Comparison of ENCODE assay signal across 9 cellular contexts in the genomic region with DNA sequence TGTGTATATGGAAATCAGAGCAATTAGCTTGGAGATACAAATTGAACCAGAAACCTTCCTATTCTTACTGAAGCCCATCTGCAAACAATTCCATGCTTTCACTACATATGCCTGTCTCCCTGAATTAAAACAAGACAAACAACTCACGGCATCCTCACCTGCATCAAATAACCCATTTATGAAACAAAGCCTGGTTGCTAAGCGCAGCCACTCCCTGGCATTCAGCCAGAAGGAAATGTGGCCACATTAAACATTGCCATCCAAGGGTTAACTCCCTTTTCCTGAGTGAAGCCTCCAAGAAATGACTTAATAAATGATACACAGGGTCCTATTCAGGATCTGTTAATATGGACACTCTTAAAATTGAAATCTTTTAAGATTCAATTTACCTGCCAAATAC. TPM values are rescaled to one million over a fixed set of nuclear protein-coding genes. Genes with fewer than 3 reads are reported as not detected.
DNase-seq lines count a peak whose midpoint lies in the region; ATAC-seq and TF ChIP-seq lines count a peak whose summit lies in the region.
"Had no signal": no experiment of that assay in that cellular context is flagged by ENCODE, and none has a peak within 500 bp of the region (broad histone marks: within the 10 kb centered on the region; RNA-seq: fewer than 3 reads in every experiment).

No MANE protein-coding gene starts in this region.

- H3K4me1 Mint-ChIP-seq in HFFc6 (ENCODE audit: low read depth) (peaks cover 72% of the 10 kb centered on the region), neural progenitor cell (peaks cover 24% of the 10 kb centered on the region)
- no peaks in the 10 kb centered on the region for H3K4me1 Mint-ChIP-seq in stimulated activated effector memory CD8-positive, alpha-beta T cell treated with anti-CD3 and anti-CD28 coated beads, Interleukin-12 subunit alpha, Interleukin-12 subunit beta, amount 100 ng/mL, for 72 hours

- DNase-seq in HFFc6: no peak
- peak; percentile 81 for DNase-seq in NCI-H2171 (lab: John Stamatoyannopoulos, UW)
- DNase-seq in breast epithelium (ENCODE audit: low spot score in 2 of 2): no peak
- DNase-seq in neural progenitor cell (ENCODE audit: low spot score): no peak
- DNase-seq in NCI-H1048 (lab: John Stamatoyannopoulos, UW): no peak
- DNase-seq in esophagus squamous epithelium (lab: John Stamatoyannopoulos, UW): no peak
- DNase-seq in stimulated activated effector memory CD8-positive, alpha-beta T cell treated with anti-CD3 and anti-CD28 coated beads, Interleukin-12 subunit alpha, Interleukin-12 subunit beta, amount 100 ng/mL, for 72 hours (ENCODE audit: low spot score in 2 of 2): no peak
- DNase-seq in stimulated activated CD4-positive, alpha-beta T cell treated with anti-CD3 and anti-CD28 coated beads, Interleukin-15, amount 100 ng/mL, for 24 hours: no peak
- DNase-seq: activated T-cell treated with anti-CD3 and anti-CD28 coated beads for 4 hours had no signal

- no peaks in the 10 kb centered on the region for H3K27me3 ChIP-seq in breast epithelium
- H3K27me3 ChIP-seq in neural progenitor cell: no peaks in the 10 kb centered on the region
- no peaks in the 10 kb centered on the region for H3K27me3 ChIP-seq in esophagus squamous epithelium

- H2AFZ ChIP-seq in neural progenitor cell (replicated peaks): no peak overlapping the region

- TF ChIP-seq CTCF in HFFc6 (IDR thresholded peaks at IDR 0.05) (no peak), breast epithelium (IDR thresholded peaks at IDR 0.05) (no peak), neural progenitor cell (IDR thresholded peaks at IDR 0.05) (no peak), esophagus squamous epithelium (IDR thresholded peaks at IDR 0.05) (no peak)

- H3K9me3 ChIP-seq in breast epithelium (no peaks in the 10 kb centered on the region), neural progenitor cell (ENCODE audit: low read depth) (no peaks in the 10 kb centered on the region), esophagus squamous epithelium (no peaks in the 10 kb centered on the region)

- H4K20me1 ChIP-seq in neural progenitor cell (ENCODE audit: low read depth): peaks cover 94% of the 10 kb centered on the region

- H3K36me3 ChIP-seq in breast epithelium (no peaks in the 10 kb centered on the region), neural progenitor cell (peaks cover 8% of the 10 kb centered on the region), esophagus squamous epithelium (peaks cover 0 to 13% (median 0%) of the 10 kb centered on the region in 3 donors)

- no peak overlapping the region for H3K4me2 ChIP-seq in neural progenitor cell

- H3F3A ChIP-seq in neural progenitor cell (ENCODE audit: low read depth): no peaks in the 10 kb centered on the region

- peak overlapping the region; percentile 87 for H3K27ac ChIP-seq in breast epithelium
- no peak overlapping the region for H3K27ac ChIP-seq in neural progenitor cell
- H3K27ac ChIP-seq in esophagus squamous epithelium: peak overlapping the region in 1 of 4 donors; percentile 54

- no peak for ATAC-seq in stimulated activated effector memory CD8-positive, alpha-beta T cell treated with anti-CD3 and anti-CD28 coated beads, Interleukin-12 subunit alpha, Interleukin-12 subunit beta, amount 100 ng/mL, for 72 hours

- H3K9me3 Mint-ChIP-seq in HFFc6: no peaks in the 10 kb centered on the region
- no peaks in the 10 kb centered on the region for H3K9me3 Mint-ChIP-seq in neural progenitor cell
- H3K9me3 Mint-ChIP-seq in stimulated activated effector memory CD8-positive, alpha-beta T cell treated with anti-CD3 and anti-CD28 coated beads, Interleukin-12 subunit alpha, Interleukin-12 subunit beta, amount 100 ng/mL, for 72 hours: peaks cover 2% of the 10 kb centered on the region

- H3K4me3 ChIP-seq in breast epithelium: no peak overlapping the region
- no peak overlapping the region for H3K4me3 ChIP-seq in neural progenitor cell
- no peak overlapping the region for H3K4me3 ChIP-seq in esophagus squamous epithelium

- peak overlapping the region; percentile 71 for H3K27ac Mint-ChIP-seq in HFFc6
- H3K27ac Mint-ChIP-seq in neural progenitor cell: peak overlapping the region; percentile 3
- H3K27ac Mint-ChIP-seq in stimulated activated effector memory CD8-positive, alpha-beta T cell treated with anti-CD3 and anti-CD28 coated beads, Interleukin-12 subunit alpha, Interleukin-12 subunit beta, amount 100 ng/mL, for 72 hours: no peak overlapping the region

- H3K4me3 Mint-ChIP-seq in HFFc6 (no peak overlapping the region), neural progenitor cell (no peak overlapping the region)
- no peak overlapping the region for H3K4me3 Mint-ChIP-seq in stimulated activated effector memory CD8-positive, alpha-beta T cell treated with anti-CD3 and anti-CD28 coated beads, Interleukin-12 subunit alpha, Interleukin-12 subunit beta, amount 100 ng/mL, for 72 hours

- peaks cover 0 to 16% of the 10 kb centered on the region in 2 donors for H3K4me1 ChIP-seq in breast epithelium
- peaks cover 15% of the 10 kb centered on the region for H3K4me1 ChIP-seq in neural progenitor cell
- peaks cover 0 to 32% (median 13%) of the 10 kb centered on the region in 3 donors for H3K4me1 ChIP-seq in esophagus squamous epithelium

- H3K27me3 Mint-ChIP-seq in HFFc6 (ENCODE audit: insufficient read depth) (peaks cover 3% of the 10 kb centered on the region; the same call in 1 of the 2 replicates), neural progenitor cell (ENCODE audit: insufficient read depth, low read depth) (no peaks in the 10 kb centered on the region)

- intact Hi-C loops in breast epithelium (cut with DNase I; ENCODE audit: low total_unique reads) (no loop called here), esophagus squamous epithelium (cut with DNase I) (no loop called here)

- H3K36me3 Mint-ChIP-seq in HFFc6 (ENCODE audit: low read depth) (peaks cover 22% of the 10 kb centered on the region; the same call in 1 of the 2 replicates), neural progenitor cell (peaks cover 23% of the 10 kb centered on the region)
- H3K36me3 Mint-ChIP-seq in stimulated activated effector memory CD8-positive, alpha-beta T cell treated with anti-CD3 and anti-CD28 coated beads, Interleukin-12 subunit alpha, Interleukin-12 subunit beta, amount 100 ng/mL, for 72 hours: no peaks in the 10 kb centered on the region

- 37 to 39% methylated on average over 2 of the region's 2 CpGs for WGBS in esophagus squamous epithelium, 2 donors

- H3K9ac ChIP-seq in neural progenitor cell: no peak overlapping the region

- TF ChIP-seq POLR2A in breast epithelium (IDR thresholded peaks at IDR 0.05): no peak
- no peak for TF ChIP-seq POLR2A in esophagus squamous epithelium (IDR thresholded peaks at IDR 0.05)

- peaks cover 100% of the 10 kb centered on the region for H3K79me2 ChIP-seq in neural progenitor cell (ENCODE audit: low read depth)

RNA-seq across cellular contexts. Expression of a gene that starts 55.2 kb away (rescaled TPM):
- total RNA-seq in HFFc6 (2021; fragmentation: NEBNext Ultra II Directional; extraction: Animal tissue kit (Norgen Biotek cat#: 25700)): 100 to 1,000 TPM; 396 to 438 (median 425) TPM
- 100 to 1,000 TPM; 270 to 546 (median 383) TPM for total RNA-seq in breast epithelium
- total RNA-seq in neural progenitor cell (ENCODE audit: low replicate concordance): 292 and 306 TPM in 2 replicates
- 100 to 1,000 TPM in 3 of 4 donors, 10 to 100 TPM in 1; 58.2 to 277 (median 183) TPM for total RNA-seq in esophagus squamous epithelium
